ENCODE assay signal across 1 cellular context in the genomic region with DNA sequence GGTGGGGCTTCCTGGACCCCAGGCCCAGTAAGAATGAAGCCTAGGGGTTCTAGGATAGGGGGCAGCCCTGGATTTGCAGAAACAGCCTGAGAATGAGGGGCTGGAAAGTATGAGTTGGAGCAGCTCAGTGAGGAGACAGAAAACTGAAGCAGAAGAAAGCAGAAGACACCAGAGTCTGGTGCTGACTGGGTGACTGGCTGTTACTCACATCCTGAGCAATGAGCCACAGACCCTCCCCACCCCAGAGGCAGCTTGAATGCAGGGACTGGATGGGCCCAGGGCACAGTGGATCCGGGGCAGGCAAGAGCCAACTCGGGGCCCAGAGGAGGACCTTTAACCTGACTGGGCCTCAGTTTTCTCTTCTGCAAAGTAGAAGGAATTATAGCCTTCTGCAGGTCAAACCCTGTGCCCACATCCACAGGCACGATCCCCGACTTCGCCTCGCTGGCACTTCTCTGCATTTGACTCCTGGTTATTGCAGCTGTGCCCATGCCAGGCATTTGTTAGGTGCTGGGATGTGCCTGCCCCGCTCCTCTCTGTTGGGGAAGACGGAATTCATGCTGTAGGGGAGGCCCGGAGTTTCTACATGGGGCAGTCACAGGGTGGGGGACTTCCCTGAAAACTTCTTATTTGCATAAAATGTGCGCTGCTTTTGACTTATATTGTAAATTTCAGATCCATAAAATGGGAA.
TF ChIP-seq lines count a peak whose summit lies in the region.

No MANE protein-coding gene starts in this region.

TF ChIP-seq in GM23338, 12 proteins besides CTCF, POLR2A, EP300 and RAD21 (continued from another document):
- TF ChIP-seq, protein P1, sequence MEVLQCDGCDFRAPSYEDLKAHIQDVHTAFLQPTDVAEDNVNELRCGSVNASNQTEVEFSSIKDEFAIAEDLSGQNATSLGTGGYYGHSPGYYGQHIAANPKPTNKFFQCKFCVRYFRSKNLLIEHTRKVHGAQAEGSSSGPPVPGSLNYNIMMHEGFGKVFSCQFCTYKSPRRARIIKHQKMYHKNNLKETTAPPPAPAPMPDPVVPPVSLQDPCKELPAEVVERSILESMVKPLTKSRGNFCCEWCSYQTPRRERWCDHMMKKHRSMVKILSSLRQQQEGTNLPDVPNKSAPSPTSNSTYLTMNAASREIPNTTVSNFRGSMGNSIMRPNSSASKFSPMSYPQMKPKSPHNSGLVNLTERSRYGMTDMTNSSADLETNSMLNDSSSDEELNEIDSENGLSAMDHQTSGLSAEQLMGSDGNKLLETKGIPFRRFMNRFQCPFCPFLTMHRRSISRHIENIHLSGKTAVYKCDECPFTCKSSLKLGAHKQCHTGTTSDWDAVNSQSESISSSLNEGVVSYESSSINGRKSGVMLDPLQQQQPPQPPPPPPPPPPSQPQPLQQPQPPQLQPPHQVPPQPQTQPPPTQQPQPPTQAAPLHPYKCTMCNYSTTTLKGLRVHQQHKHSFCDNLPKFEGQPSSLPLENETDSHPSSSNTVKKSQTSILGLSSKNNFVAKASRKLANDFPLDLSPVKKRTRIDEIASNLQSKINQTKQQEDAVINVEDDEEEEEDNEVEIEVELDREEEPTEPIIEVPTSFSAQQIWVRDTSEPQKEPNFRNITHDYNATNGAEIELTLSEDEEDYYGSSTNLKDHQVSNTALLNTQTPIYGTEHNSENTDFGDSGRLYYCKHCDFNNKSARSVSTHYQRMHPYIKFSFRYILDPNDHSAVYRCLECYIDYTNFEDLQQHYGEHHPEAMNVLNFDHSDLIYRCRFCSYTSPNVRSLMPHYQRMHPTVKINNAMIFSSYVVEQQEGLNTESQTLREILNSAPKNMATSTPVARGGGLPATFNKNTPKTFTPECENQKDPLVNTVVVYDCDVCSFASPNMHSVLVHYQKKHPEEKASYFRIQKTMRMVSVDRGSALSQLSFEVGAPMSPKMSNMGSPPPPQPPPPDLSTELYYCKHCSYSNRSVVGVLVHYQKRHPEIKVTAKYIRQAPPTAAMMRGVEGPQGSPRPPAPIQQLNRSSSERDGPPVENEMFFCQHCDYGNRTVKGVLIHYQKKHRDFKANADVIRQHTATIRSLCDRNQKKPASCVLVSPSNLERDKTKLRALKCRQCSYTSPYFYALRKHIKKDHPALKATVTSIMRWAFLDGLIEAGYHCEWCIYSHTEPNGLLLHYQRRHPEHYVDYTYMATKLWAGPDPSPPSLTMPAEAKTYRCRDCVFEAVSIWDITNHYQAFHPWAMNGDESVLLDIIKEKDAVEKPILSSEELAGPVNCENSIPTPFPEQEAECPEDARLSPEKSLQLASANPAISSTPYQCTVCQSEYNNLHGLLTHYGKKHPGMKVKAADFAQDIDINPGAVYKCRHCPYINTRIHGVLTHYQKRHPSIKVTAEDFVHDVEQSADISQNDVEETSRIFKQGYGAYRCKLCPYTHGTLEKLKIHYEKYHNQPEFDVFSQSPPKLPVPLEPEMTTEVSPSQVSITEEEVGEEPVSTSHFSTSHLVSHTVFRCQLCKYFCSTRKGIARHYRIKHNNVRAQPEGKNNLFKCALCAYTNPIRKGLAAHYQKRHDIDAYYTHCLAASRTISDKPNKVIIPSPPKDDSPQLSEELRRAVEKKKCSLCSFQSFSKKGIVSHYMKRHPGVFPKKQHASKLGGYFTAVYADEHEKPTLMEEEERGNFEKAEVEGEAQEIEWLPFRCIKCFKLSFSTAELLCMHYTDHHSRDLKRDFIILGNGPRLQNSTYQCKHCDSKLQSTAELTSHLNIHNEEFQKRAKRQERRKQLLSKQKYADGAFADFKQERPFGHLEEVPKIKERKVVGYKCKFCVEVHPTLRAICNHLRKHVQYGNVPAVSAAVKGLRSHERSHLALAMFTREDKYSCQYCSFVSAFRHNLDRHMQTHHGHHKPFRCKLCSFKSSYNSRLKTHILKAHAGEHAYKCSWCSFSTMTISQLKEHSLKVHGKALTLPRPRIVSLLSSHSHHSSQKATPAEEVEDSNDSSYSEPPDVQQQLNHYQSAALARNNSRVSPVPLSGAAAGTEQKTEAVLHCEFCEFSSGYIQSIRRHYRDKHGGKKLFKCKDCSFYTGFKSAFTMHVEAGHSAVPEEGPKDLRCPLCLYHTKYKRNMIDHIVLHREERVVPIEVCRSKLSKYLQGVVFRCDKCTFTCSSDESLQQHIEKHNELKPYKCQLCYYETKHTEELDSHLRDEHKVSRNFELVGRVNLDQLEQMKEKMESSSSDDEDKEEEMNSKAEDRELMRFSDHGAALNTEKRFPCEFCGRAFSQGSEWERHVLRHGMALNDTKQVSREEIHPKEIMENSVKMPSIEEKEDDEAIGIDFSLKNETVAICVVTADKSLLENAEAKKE (CRISPR knock-in tag; IDR thresholded peaks at IDR 0.05): no peak
- TF ChIP-seq ZNF331 (CRISPR knock-in tag; IDR thresholded peaks at IDR 0.05; ENCODE audit: low read depth) (no peak), EZH2 (IDR thresholded peaks at IDR 0.05; ENCODE audit: low read depth, unreplicated experiment) (no peak), CREB1 (CRISPR knock-in tag; IDR thresholded peaks at IDR 0.05; ENCODE audit: low read depth) (no peak), STAT1 (IDR thresholded peaks at IDR 0.05; ENCODE audit: unreplicated experiment) (no peak), ZNF114 (CRISPR knock-in tag; IDR thresholded peaks at IDR 0.05) (no peak), POLR2AphosphoS5 (IDR thresholded peaks at IDR 0.05; ENCODE audit: low read depth) (no peak), EZH2phosphoT487 (IDR thresholded peaks at IDR 0.05; ENCODE audit: unreplicated experiment) (no peak)
- TF ChIP-seq, protein P2, sequence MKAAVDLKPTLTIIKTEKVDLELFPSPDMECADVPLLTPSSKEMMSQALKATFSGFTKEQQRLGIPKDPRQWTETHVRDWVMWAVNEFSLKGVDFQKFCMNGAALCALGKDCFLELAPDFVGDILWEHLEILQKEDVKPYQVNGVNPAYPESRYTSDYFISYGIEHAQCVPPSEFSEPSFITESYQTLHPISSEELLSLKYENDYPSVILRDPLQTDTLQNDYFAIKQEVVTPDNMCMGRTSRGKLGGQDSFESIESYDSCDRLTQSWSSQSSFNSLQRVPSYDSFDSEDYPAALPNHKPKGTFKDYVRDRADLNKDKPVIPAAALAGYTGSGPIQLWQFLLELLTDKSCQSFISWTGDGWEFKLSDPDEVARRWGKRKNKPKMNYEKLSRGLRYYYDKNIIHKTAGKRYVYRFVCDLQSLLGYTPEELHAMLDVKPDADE (IDR thresholded peaks at IDR 0.05): no peak
- TF ChIP-seq, protein P3, sequence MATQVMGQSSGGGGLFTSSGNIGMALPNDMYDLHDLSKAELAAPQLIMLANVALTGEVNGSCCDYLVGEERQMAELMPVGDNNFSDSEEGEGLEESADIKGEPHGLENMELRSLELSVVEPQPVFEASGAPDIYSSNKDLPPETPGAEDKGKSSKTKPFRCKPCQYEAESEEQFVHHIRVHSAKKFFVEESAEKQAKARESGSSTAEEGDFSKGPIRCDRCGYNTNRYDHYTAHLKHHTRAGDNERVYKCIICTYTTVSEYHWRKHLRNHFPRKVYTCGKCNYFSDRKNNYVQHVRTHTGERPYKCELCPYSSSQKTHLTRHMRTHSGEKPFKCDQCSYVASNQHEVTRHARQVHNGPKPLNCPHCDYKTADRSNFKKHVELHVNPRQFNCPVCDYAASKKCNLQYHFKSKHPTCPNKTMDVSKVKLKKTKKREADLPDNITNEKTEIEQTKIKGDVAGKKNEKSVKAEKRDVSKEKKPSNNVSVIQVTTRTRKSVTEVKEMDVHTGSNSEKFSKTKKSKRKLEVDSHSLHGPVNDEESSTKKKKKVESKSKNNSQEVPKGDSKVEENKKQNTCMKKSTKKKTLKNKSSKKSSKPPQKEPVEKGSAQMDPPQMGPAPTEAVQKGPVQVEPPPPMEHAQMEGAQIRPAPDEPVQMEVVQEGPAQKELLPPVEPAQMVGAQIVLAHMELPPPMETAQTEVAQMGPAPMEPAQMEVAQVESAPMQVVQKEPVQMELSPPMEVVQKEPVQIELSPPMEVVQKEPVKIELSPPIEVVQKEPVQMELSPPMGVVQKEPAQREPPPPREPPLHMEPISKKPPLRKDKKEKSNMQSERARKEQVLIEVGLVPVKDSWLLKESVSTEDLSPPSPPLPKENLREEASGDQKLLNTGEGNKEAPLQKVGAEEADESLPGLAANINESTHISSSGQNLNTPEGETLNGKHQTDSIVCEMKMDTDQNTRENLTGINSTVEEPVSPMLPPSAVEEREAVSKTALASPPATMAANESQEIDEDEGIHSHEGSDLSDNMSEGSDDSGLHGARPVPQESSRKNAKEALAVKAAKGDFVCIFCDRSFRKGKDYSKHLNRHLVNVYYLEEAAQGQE (IDR thresholded peaks at IDR 0.05; ENCODE audit: unreplicated experiment): no peak
